8 cellular contexts compared by ENCODE assay signal in the genomic region with DNA sequence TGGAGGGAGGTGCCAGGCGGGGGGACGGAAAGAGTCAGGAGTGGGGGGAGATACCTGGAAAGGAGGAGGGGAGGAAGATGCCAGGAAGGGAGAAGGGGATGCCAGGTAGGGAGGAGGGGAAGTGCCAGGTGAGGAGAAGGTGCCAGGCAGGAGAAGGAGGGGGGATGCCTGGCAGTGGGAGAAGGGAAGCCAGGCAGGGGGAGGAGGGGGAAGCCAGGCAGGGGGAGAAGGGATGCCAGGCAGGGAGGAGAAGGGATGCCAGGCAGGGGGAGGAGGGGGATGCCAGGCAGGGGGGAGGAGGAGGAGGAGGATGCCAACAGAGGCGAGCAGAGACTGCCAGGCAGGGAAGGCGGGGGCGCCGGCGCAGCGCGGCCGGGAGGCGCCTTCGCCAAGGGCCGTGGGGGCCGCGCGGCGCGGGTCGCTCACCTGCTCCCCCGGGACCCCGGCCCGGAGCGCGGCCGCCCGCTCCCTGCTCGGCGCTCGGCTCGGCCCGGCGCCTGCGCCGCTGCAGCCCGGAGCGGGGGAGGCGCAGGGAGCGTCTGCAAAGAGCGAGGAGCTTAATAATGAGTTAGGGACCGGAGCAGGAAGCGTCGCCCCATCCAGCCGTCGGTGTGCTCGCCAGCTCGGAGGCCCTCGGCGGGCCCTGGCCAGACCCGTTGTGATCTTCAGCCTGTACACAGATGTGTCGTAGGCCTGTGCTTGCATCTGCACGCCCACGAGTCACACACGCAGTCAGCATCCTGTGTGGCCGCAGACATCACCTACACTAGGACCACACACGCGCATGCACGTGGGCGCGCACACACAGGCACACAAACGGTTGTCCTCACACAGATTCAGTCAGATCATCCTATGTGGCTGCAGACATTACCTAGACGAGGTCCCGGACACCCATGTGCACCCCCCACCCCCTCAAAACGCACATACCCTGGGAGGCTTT. TPM values are rescaled to one million over a fixed set of nuclear protein-coding genes. Genes with fewer than 3 reads are reported as not detected.
A peak's percentile ranks its signal among the peaks of the same experiment; 100 is the strongest.
DNase-seq lines count a peak whose midpoint lies in the region; ATAC-seq and TF ChIP-seq lines count a peak whose summit lies in the region.

No MANE protein-coding gene starts in this region.

- ATAC-seq in PC-3 (peak; percentile 90), foreskin keratinocyte (peak; percentile 76), GM18520 (IDR thresholded peaks at IDR 0.05; ENCODE audit: unreplicated experiment) (no peak)

- H3K27ac Mint-ChIP-seq in neural progenitor cell, result no peak overlapping the region

- H3K4me3 ChIP-seq in PC-3 (ENCODE audit: low read length) (peak overlapping the region; percentile 58; the same call in 1 of the 2 replicates), neural progenitor cell (peak overlapping the region; percentile 38), stomach smooth muscle (ENCODE audit: low read length in 2 of 2) (peak overlapping the region; percentile 64 to 80)

- H3K4me2 ChIP-seq in PC-3 (ENCODE audit: low read length) (peak overlapping the region; percentile 86), neural progenitor cell (peak overlapping the region; percentile 73)

- H3F3A ChIP-seq in PC-3 (ENCODE audit: low read length, unreplicated experiment), result no peaks in the 10 kb centered on the region
- H3F3A ChIP-seq in neural progenitor cell (ENCODE audit: low read depth), result no peaks in the 10 kb centered on the region

- H3K4me1 ChIP-seq in PC-3 (ENCODE audit: insufficient read depth, low read length), result no peaks in the 10 kb centered on the region; the same call in 1 of the 2 replicates
- no peaks in the 10 kb centered on the region for H3K4me1 ChIP-seq in foreskin keratinocyte
- H3K4me1 ChIP-seq in neural progenitor cell, result no peaks in the 10 kb centered on the region
- peaks cover 25% of the 10 kb centered on the region for H3K4me1 ChIP-seq in stomach smooth muscle (ENCODE audit: control insufficient read depth, insufficient read depth, low read length)

- H3K27me3 ChIP-seq in PC-3 (ENCODE audit: low read length), result no peaks in the 10 kb centered on the region
- H3K27me3 ChIP-seq in foreskin keratinocyte, result peaks cover 55% of the 10 kb centered on the region
- H3K27me3 ChIP-seq in neural progenitor cell, result peaks cover 35% of the 10 kb centered on the region
- peaks cover 0 to under 1% of the 10 kb centered on the region in 2 donors for H3K27me3 ChIP-seq in stomach smooth muscle (ENCODE audit: control insufficient read depth in 1 of 2, insufficient read depth in 2 of 2, low read length in 2 of 2)

- H2AFZ ChIP-seq in PC-3 (ENCODE audit: low read length), result peak overlapping the region; percentile 93
- H2AFZ ChIP-seq in neural progenitor cell (replicated peaks), result peak overlapping the region; percentile 98

- H3K9me3 Mint-ChIP-seq in neural progenitor cell, result no peaks in the 10 kb centered on the region

- BruUV-seq in PC-3 (replicated peaks; lab: Mats Ljungman, UMichigan), result no TSS peak

- H4K20me1 ChIP-seq in PC-3 (ENCODE audit: low read length), result no peaks in the 10 kb centered on the region
- H4K20me1 ChIP-seq in neural progenitor cell (ENCODE audit: low read depth), result no peaks in the 10 kb centered on the region

- peaks cover 6% of the 10 kb centered on the region for H3K27me3 Mint-ChIP-seq in neural progenitor cell (ENCODE audit: insufficient read depth, low read depth)

- H3K79me2 ChIP-seq in PC-3 (ENCODE audit: low read length), result no peaks in the 10 kb centered on the region
- no peaks in the 10 kb centered on the region for H3K79me2 ChIP-seq in neural progenitor cell (ENCODE audit: low read depth)

- no peak overlapping the region for H3K27ac ChIP-seq in PC-3 (ENCODE audit: low read length)
- no peak overlapping the region for H3K27ac ChIP-seq in foreskin keratinocyte
- H3K27ac ChIP-seq in neural progenitor cell, result no peak overlapping the region
- H3K27ac ChIP-seq in stomach smooth muscle (ENCODE audit: low read length), result no peak overlapping the region

- POLR2A ChIA-PET in PC-3 (lab: Charles Lee; ENCODE audit: unreplicated experiment), result no interaction called here

- DNase-seq in G401 (ENCODE audit: low spot score) (peak; percentile 86), HT1080 (ENCODE audit: low read depth) (peak; percentile 39), PC-3 (peak; percentile 53), foreskin keratinocyte (peak; percentile 14 to 43), neural progenitor cell (ENCODE audit: low spot score) (peak; percentile 85)
- peak; percentile 24 for DNase-seq in activated T-helper 9 cell treated with anti-CD3 and anti-CD28 coated beads, Interleukin-2, amount 50 U/mL, for 16 hours (ENCODE audit: low read depth)

- H3K36me3 ChIP-seq in PC-3 (ENCODE audit: low read depth, low read length), result no peaks in the 10 kb centered on the region
- no peaks in the 10 kb centered on the region for H3K36me3 ChIP-seq in neural progenitor cell
- peaks cover 0 to 2% of the 10 kb centered on the region in 2 donors for H3K36me3 ChIP-seq in stomach smooth muscle (ENCODE audit: control insufficient read depth in 2 of 2, insufficient read depth in 2 of 2, low read length in 2 of 2)

- no peaks in the 10 kb centered on the region for H3K36me3 Mint-ChIP-seq in neural progenitor cell

- H3K4me1 Mint-ChIP-seq in neural progenitor cell, result peaks cover 29% of the 10 kb centered on the region

- TF ChIP-seq CTCF in PC-3 (conservative IDR thresholded peaks at IDR 0.05; ENCODE audit: low read depth, low read length), result no peak
- TF ChIP-seq CTCF in foreskin keratinocyte (conservative IDR thresholded peaks at IDR 0.05), result no peak
- TF ChIP-seq CTCF in neural progenitor cell (IDR thresholded peaks at IDR 0.05), result no peak

- intact Hi-C loops in PC-3 (cut with micrococcal nuclease), result no loop called here

- in situ Hi-C loops in G401 (cut with HindIII; ENCODE audit: low sequenced_read_pairs), result no loop called here

- CTCF ChIA-PET in PC-3 (lab: Charles Lee), result no interaction called here

- H3K9me2 ChIP-seq in PC-3 (replicated peaks; ENCODE audit: low read length), result no peaks in the 10 kb centered on the region

- H3K4me3 Mint-ChIP-seq in neural progenitor cell, result peak overlapping the region; percentile 78

- H3K9ac ChIP-seq in PC-3 (ENCODE audit: low read length) (no peak overlapping the region), neural progenitor cell (no peak overlapping the region), stomach smooth muscle (ENCODE audit: low read length in 2 of 2) (peak overlapping the region; percentile 54 to 60)

- H3K9me3 ChIP-seq in PC-3 (ENCODE audit: low read length), result no peaks in the 10 kb centered on the region
- H3K9me3 ChIP-seq in neural progenitor cell (ENCODE audit: low read depth), result no peaks in the 10 kb centered on the region
- H3K9me3 ChIP-seq in stomach smooth muscle (ENCODE audit: control insufficient read depth in 2 of 2, low read length in 2 of 2), result no peaks in the 10 kb centered on the region

RNA-seq across cellular contexts. Expression of a gene that starts 28.4 kb away (rescaled TPM):
- total RNA-seq in G401 (2014; rRNA removed; shearing (Covaris generic)), result 65.7 and 68.2 TPM in 2 replicates
- total RNA-seq in HT1080 (2014; rRNA removed; shearing (Covaris generic)), result 9.5 and 11.8 TPM in 2 replicates
- 4.8 and 5.1 TPM in 2 replicates for polyA plus RNA-seq in HT1080 (2015; cell fraction: cytosol; rRNA removed)
- 17.0 and 17.8 TPM in 2 replicates for polyA plus RNA-seq in HT1080 (2015; cell fraction: nucleus; rRNA removed)
- total RNA-seq in PC-3 (2014; rRNA removed), result 8.6 and 9.1 TPM in 2 replicates
- total RNA-seq in foreskin keratinocyte, result 3.5 and 4.5 TPM in 2 replicates
- polyA plus RNA-seq in foreskin keratinocyte, result 3.6 and 4.7 TPM in 2 replicates
- 11.0 and 23.6 TPM in 2 replicates for total RNA-seq in neural progenitor cell (ENCODE audit: low replicate concordance)

RNA-seq across cellular contexts. Expression of a gene that starts 44.6 kb away (rescaled TPM):
- 22.3 and 31.1 TPM in 2 replicates for total RNA-seq in G401 (2014; rRNA removed; shearing (Covaris generic))
- 40.0 and 46.1 TPM in 2 replicates for total RNA-seq in HT1080 (2014; rRNA removed; shearing (Covaris generic))
- 27.1 and 29.7 TPM in 2 replicates for polyA plus RNA-seq in HT1080 (2015; cell fraction: cytosol; rRNA removed)
- polyA plus RNA-seq in HT1080 (2015; cell fraction: nucleus; rRNA removed), result 60.9 and 66.3 TPM in 2 replicates
- total RNA-seq in PC-3 (2014; rRNA removed) (30.1 and 36.5 TPM in 2 replicates), foreskin keratinocyte (36.8 and 46.0 TPM in 2 replicates), neural progenitor cell (ENCODE audit: low replicate concordance) (8.8 and 18.3 TPM in 2 replicates)
- 27.1 and 33.2 TPM in 2 replicates for polyA plus RNA-seq in foreskin keratinocyte

RNA-seq across cellular contexts. Expression of a gene that starts 49.9 kb away (rescaled TPM):
- total RNA-seq in G401 (2014; rRNA removed; shearing (Covaris generic)), result 63.0 and 99.0 TPM in 2 replicates
- 83.9 and 89.1 TPM in 2 replicates for total RNA-seq in HT1080 (2014; rRNA removed; shearing (Covaris generic))
- 50.5 and 52.6 TPM in 2 replicates for polyA plus RNA-seq in HT1080 (2015; cell fraction: cytosol; rRNA removed)
- polyA plus RNA-seq in HT1080 (2015; cell fraction: nucleus; rRNA removed), result 77.2 and 84.1 TPM in 2 replicates
- 55.5 and 75.0 TPM in 2 replicates for total RNA-seq in PC-3 (2014; rRNA removed)
- 64.5 and 71.5 TPM in 2 replicates for total RNA-seq in foreskin keratinocyte
- polyA plus RNA-seq in foreskin keratinocyte, result 41.6 and 49.3 TPM in 2 replicates
- 31.3 and 40.7 TPM in 2 replicates for total RNA-seq in neural progenitor cell (ENCODE audit: low replicate concordance)

Comparison
In these comparisons a context has a peak if more than half of its experiments do, and no peak if none do; other contexts are left out.
1. DNase-seq: peak in every context shown above with its lines; median percentile 86 in G401; 85 in neural progenitor cell; 53 in PC-3; 39 in HT1080; 28 in foreskin keratinocyte; 24 in activated T-helper 9 cell treated with anti-CD3 and anti-CD28 coated beads, Interleukin-2, amount 50 U/mL, for 16 hours.
2. H3K9ac ChIP-seq: peak in stomach smooth muscle (2 of 2); none in PC-3 (single experiment) and neural progenitor cell (single experiment).
3. Peak in every context shown above with its lines, with median percentiles within 50 percentile points of each other: H3K4me3 ChIP-seq.